ENCODE assay signal across 1 cellular context in the genomic region with DNA sequence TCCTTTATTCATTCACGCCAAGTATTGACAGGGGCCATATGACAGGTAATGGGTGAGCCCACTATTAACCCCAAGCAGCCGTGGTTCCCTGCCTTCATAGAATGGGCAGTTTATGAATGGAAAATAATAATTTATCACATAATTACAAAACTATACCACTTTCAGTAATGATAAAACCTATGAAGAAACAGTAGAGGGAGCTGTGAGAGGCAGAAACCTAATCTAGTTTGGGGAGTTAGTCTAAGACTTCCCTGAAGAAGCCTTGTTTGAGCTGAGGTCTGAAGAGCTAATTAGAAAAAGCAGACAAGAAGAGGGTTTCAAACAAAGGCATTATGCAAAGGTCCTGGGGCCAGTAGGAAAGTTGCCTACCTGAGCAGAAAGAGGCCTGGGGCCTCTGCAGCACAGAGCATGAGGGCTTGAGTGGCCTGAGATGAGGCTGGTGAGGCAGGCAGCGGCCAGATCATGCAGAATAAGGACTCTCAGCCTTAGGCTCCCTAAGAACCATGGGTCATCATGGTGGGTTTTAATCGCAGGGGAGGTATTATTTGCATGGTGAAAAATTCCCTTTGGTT.
TF ChIP-seq lines count a peak whose summit lies in the region.

No MANE protein-coding gene starts in this region.

TF ChIP-seq in GM12878, 131 proteins besides CTCF, POLR2A, EP300 and RAD21 (continued from another document):
- TF ChIP-seq, protein P1, sequence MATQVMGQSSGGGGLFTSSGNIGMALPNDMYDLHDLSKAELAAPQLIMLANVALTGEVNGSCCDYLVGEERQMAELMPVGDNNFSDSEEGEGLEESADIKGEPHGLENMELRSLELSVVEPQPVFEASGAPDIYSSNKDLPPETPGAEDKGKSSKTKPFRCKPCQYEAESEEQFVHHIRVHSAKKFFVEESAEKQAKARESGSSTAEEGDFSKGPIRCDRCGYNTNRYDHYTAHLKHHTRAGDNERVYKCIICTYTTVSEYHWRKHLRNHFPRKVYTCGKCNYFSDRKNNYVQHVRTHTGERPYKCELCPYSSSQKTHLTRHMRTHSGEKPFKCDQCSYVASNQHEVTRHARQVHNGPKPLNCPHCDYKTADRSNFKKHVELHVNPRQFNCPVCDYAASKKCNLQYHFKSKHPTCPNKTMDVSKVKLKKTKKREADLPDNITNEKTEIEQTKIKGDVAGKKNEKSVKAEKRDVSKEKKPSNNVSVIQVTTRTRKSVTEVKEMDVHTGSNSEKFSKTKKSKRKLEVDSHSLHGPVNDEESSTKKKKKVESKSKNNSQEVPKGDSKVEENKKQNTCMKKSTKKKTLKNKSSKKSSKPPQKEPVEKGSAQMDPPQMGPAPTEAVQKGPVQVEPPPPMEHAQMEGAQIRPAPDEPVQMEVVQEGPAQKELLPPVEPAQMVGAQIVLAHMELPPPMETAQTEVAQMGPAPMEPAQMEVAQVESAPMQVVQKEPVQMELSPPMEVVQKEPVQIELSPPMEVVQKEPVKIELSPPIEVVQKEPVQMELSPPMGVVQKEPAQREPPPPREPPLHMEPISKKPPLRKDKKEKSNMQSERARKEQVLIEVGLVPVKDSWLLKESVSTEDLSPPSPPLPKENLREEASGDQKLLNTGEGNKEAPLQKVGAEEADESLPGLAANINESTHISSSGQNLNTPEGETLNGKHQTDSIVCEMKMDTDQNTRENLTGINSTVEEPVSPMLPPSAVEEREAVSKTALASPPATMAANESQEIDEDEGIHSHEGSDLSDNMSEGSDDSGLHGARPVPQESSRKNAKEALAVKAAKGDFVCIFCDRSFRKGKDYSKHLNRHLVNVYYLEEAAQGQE (IDR thresholded peaks at IDR 0.05; ENCODE audit: low read depth, low read length): no peak
- TF ChIP-seq ZNF274 (IDR thresholded peaks at IDR 0.05; ENCODE audit: insufficient read depth, insufficient read length): no peak
